11 cellular contexts compared by ENCODE assay signal in the genomic region with DNA sequence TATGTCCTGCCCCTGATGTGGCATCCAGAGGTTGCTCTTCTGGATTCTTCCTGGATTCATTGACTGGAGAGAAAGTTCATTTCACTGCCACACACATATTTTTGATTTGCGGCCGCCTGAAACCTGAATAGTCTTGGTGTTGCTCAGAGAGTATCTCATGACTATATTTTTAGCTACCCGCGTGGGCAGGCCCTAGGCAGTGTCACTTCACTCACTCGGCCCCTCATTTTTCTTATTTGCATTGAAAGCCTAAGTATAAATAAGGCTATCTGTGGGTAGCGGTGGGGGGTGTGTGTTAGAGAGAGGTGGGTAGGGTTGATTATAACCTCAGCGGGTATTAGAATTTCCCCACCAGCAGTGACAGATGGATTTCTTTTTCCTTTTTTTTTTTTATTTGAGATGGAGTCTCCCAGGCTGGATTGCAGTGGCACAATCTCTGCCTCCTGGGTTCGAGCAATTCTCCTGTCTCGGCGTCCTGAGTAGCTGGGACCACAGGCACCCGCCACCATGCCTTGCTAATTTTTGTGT.
DNase-seq lines count a peak whose midpoint lies in the region; ATAC-seq and TF ChIP-seq lines count a peak whose summit lies in the region.
"Had no signal": no experiment of that assay in that cellular context is flagged by ENCODE, and none has a peak within 500 bp of the region (broad histone marks: within the 10 kb centered on the region; RNA-seq: fewer than 3 reads in every experiment).

No MANE protein-coding gene starts in this region.

- ATAC-seq in GM18868 (IDR thresholded peaks at IDR 0.05; ENCODE audit: unreplicated experiment), result peak; percentile 56
- peak; percentile 59 for ATAC-seq in HG03521 (IDR thresholded peaks at IDR 0.05; ENCODE audit: unreplicated experiment)

- no peaks in the 10 kb centered on the region for H3K27me3 ChIP-seq in GM23248 (replicated peaks; ENCODE audit: insufficient read depth)
- no peaks in the 10 kb centered on the region for H3K27me3 ChIP-seq in neural progenitor cell
- H3K27me3 ChIP-seq in stomach, result no peaks in the 10 kb centered on the region

- TF ChIP-seq POLR2A in stomach (IDR thresholded peaks at IDR 0.05), result no peak

- H3F3A ChIP-seq in GM23248 (ENCODE audit: insufficient read depth), result 0 out of 2 replicates have a peak, but pooled peaks cover 6% of the 10 kb centered on the region
- H3F3A ChIP-seq in neural progenitor cell (ENCODE audit: low read depth), result peaks cover 22% of the 10 kb centered on the region

- H3K79me2 ChIP-seq in GM23248 (ENCODE audit: insufficient read depth) (peaks cover 100% of the 10 kb centered on the region), neural progenitor cell (ENCODE audit: low read depth) (peaks cover 100% of the 10 kb centered on the region)
- H3K79me2 ChIP-seq: parathyroid adenoma had no signal

- peaks cover 5% of the 10 kb centered on the region; the same call in 1 of the 2 replicates for H4K20me1 ChIP-seq in GM23248 (ENCODE audit: insufficient read depth)
- peaks cover 97% of the 10 kb centered on the region for H4K20me1 ChIP-seq in neural progenitor cell (ENCODE audit: low read depth)

- H3K4me1 Mint-ChIP-seq in neural progenitor cell, result peaks cover 43% of the 10 kb centered on the region

- no peaks in the 10 kb centered on the region for H3K9me2 ChIP-seq in GM23248 (ENCODE audit: insufficient read depth)

- peak; percentile 49 for DNase-seq in GM23248
- no peak for DNase-seq in neural progenitor cell (ENCODE audit: low spot score)
- no peak for DNase-seq in cortex of kidney (lab: John Stamatoyannopoulos, UW)
- no peak for DNase-seq in DMS114 treated with DMSO at 0.1 percent for 48 hours (lab: John Stamatoyannopoulos, UW; ENCODE audit: unreplicated experiment)
- no peak for DNase-seq in stomach
- no peak for DNase-seq in activated CD8-positive, alpha-beta memory T cell treated with anti-CD3 and anti-CD28 coated beads, Interleukin-2, amount 50 U/mL, for 4 hours
- DNase-seq: central memory CD4-positive, alpha-beta T cell; stimulated activated naive CD4-positive, alpha-beta T cell treated with Interleukin-2 at 50 U/mL for 16 hours had no signal

- H3K9me3 ChIP-seq in GM23248 (ENCODE audit: low read depth) (no peaks in the 10 kb centered on the region), neural progenitor cell (ENCODE audit: low read depth) (no peaks in the 10 kb centered on the region), stomach (no peaks in the 10 kb centered on the region)

- intact Hi-C loops in stomach (cut with DNase I; ENCODE audit: low total_unique reads), result no loop called here

- H2AFZ ChIP-seq in GM23248 (no peak overlapping the region), neural progenitor cell (replicated peaks) (no peak overlapping the region)
- H2AFZ ChIP-seq: parathyroid adenoma had no signal

- H3K9me3 Mint-ChIP-seq in neural progenitor cell, result no peaks in the 10 kb centered on the region

- WGBS in GM23248 (ENCODE audit: low coverage in 1 of 2, low lambda C conversion rate in 2 of 2, missing lambda C conversion rate in 2 of 2), 2 experiments, result 93% methylated on average over 11 of the region's 11 CpGs
- 78 to 91% (median 87%) methylated on average over 11 of the region's 11 CpGs for WGBS in stomach, 5 donors

- H3K4me3 ChIP-seq in GM23248 (no peak overlapping the region), neural progenitor cell (no peak overlapping the region), stomach (no peak overlapping the region)

- H3K27ac ChIP-seq in GM23248, result 0 out of 2 replicates have a peak overlapping the region, but pooled peaks have one; percentile 4
- no peak overlapping the region for H3K27ac ChIP-seq in neural progenitor cell
- H3K27ac ChIP-seq in stomach, result no peak overlapping the region
- H3K27ac ChIP-seq: parathyroid adenoma had no signal

- no peaks in the 10 kb centered on the region for H3K36me3 ChIP-seq in GM23248 (ENCODE audit: low read depth)
- no peaks in the 10 kb centered on the region for H3K36me3 ChIP-seq in neural progenitor cell
- no peaks in the 10 kb centered on the region for H3K36me3 ChIP-seq in stomach

- TF ChIP-seq EP300 in stomach (IDR thresholded peaks at IDR 0.05), result no peak

- H3K9ac ChIP-seq in GM23248, result no peak overlapping the region
- H3K9ac ChIP-seq in neural progenitor cell, result no peak overlapping the region
- H3K9ac ChIP-seq: parathyroid adenoma had no signal

- no peak overlapping the region for H3K27ac Mint-ChIP-seq in neural progenitor cell

- TF ChIP-seq CTCF in neural progenitor cell (IDR thresholded peaks at IDR 0.05) (no peak), stomach (IDR thresholded peaks at IDR 0.05) (no peak)

- H3K4me3 Mint-ChIP-seq in neural progenitor cell, result no peak overlapping the region

- H3K4me2 ChIP-seq in GM23248 (ENCODE audit: unreplicated experiment) (no peak overlapping the region), neural progenitor cell (peak overlapping the region; percentile 23)

- in situ Hi-C loops in GM23248 (cut with MboI), result no loop called here

- H3K4me1 ChIP-seq in GM23248 (ENCODE audit: insufficient read depth), result 0 out of 2 replicates have a peak, but pooled peaks cover 8% of the 10 kb centered on the region
- peaks cover 58% of the 10 kb centered on the region for H3K4me1 ChIP-seq in neural progenitor cell
- peaks cover 5 to 67% (median 30%) of the 10 kb centered on the region in 4 donors for H3K4me1 ChIP-seq in stomach

- no peaks in the 10 kb centered on the region for H3K36me3 Mint-ChIP-seq in neural progenitor cell

- H3K27me3 Mint-ChIP-seq in neural progenitor cell (ENCODE audit: insufficient read depth, low read depth), result no peaks in the 10 kb centered on the region
